Comparison of ENCODE assay signal across 39 cellular contexts in genomic region chr1:153305682-153306081, GRCh38. TPM values are rescaled to one million over a fixed set of nuclear protein-coding genes. Genes with fewer than 3 reads are reported as not detected.
"Had no signal": no experiment of that assay in that cellular context is flagged by ENCODE, and none has a peak within 500 bp of the region (broad histone marks: within the 10 kb centered on the region; RNA-seq: fewer than 3 reads in every experiment).

No MANE protein-coding gene starts in this region.

- H3K27ac ChIP-seq: ascending aorta, cardiac muscle cell, VCaP had no signal

- H3K4me1 ChIP-seq: ascending aorta had no signal

- H3K36me3 ChIP-seq: ascending aorta, cardiac muscle cell had no signal

- H3K4me3 ChIP-seq: ascending aorta, cardiac muscle cell had no signal

- H3K27ac Mint-ChIP-seq: activated B cell treated with CpG ODN at 0.5 μM for 24 hours; activated CD4-positive, alpha-beta memory T cell treated with anti-CD3 and anti-CD28 coated beads, Interleukin-2, amount 10 ng/mL, durations not matched to agents 7 days and 5 days; activated CD4-positive, alpha-beta T cell treated with anti-CD3 and anti-CD28 coated beads, Interleukin-2, amount 10 ng/mL, durations not matched to agents 24 days and 14 days; activated CD8-positive, alpha-beta memory T cell treated with anti-CD3 and anti-CD28 coated beads, Interleukin-2, amount 10 ng/mL, durations not matched to agents 7 days and 5 days; activated CD8-positive, alpha-beta T cell treated with anti-CD3 and anti-CD28 coated beads, Interleukin-2, amount 10 ng/mL, durations not matched to agents 7 days and 5 days; activated naive CD4-positive, alpha-beta T cell treated with anti-CD3 and anti-CD28 coated beads, Interleukin-2, amount 10 ng/mL, durations not matched to agents 7 days and 5 days; activated naive CD4-positive, alpha-beta T cell treated with anti-CD3 and anti-CD28 coated beads, Interleukin-2, amount 50 U/mL, for 24 hours; activated naive CD8-positive, alpha-beta T cell; activated naive CD8-positive, alpha-beta T cell treated with anti-CD3 and anti-CD28 coated beads, Interleukin-2, amount 10 ng/mL, durations not matched to agents 7 days and 5 days; activated naive CD8-positive, alpha-beta T cell treated with anti-CD3 and anti-CD28 coated beads, Interleukin-2, amount 50 U/mL, for 24 hours; activated T-cell treated with anti-CD3 and anti-CD28 coated beads, Interleukin-2, amount 50 U/mL, for 24 hours; activated T-helper 2 cell treated with anti-CD3 and anti-CD28 coated beads, Interferon-gamma antibody, Interleukin-2, Interleukin-4, amounts not matched to agents 10 μg/mL and 5 μg/mL and 100 μg/mL, durations not matched to agents 14 hours and 24 hours and 36 hours; brain; T-helper 1 cell treated with Interleukin-12 subunit alpha and Interleukin-12 subunit beta and Interleukin-4 antibody, amounts not matched to agents 30 μg/mL and 1 μg/mL, for 36 hours; T-helper 2 cell treated with Interferon-gamma antibody and Interleukin-4, amounts not matched to agents 5 μg/mL and 100 μg/mL, for 36 hours had no signal

- H3K27me3 ChIP-seq: ascending aorta had no signal

- H3K4me3 Mint-ChIP-seq: activated B cell treated with CpG ODN at 0.5 μM for 24 hours; activated CD4-positive, alpha-beta memory T cell treated with anti-CD3 and anti-CD28 coated beads, Interleukin-2, amount 10 ng/mL, durations not matched to agents 7 days and 5 days; activated CD4-positive, alpha-beta T cell treated with anti-CD3 and anti-CD28 coated beads, Interleukin-2, amount 10 ng/mL, durations not matched to agents 24 days and 14 days; activated CD8-positive, alpha-beta memory T cell treated with anti-CD3 and anti-CD28 coated beads, Interleukin-2, amount 10 ng/mL, durations not matched to agents 7 days and 5 days; activated CD8-positive, alpha-beta T cell treated with anti-CD3 and anti-CD28 coated beads, Interleukin-2, amount 10 ng/mL, durations not matched to agents 7 days and 5 days; activated naive CD4-positive, alpha-beta T cell treated with anti-CD3 and anti-CD28 coated beads, Interleukin-2, amount 10 ng/mL, durations not matched to agents 7 days and 5 days; activated naive CD4-positive, alpha-beta T cell treated with anti-CD3 and anti-CD28 coated beads, Interleukin-2, amount 50 U/mL, for 24 hours; activated naive CD8-positive, alpha-beta T cell; activated naive CD8-positive, alpha-beta T cell treated with anti-CD3 and anti-CD28 coated beads, Interleukin-2, amount 10 ng/mL, durations not matched to agents 7 days and 5 days; activated naive CD8-positive, alpha-beta T cell treated with anti-CD3 and anti-CD28 coated beads, Interleukin-2, amount 50 U/mL, for 24 hours; activated T-cell treated with anti-CD3 and anti-CD28 coated beads, Interleukin-2, amount 50 U/mL, for 24 hours; brain; central memory CD8-positive, alpha-beta T cell; T-helper 1 cell treated with Interleukin-12 subunit alpha and Interleukin-12 subunit beta and Interleukin-4 antibody, amounts not matched to agents 30 μg/mL and 1 μg/mL, for 36 hours; T-helper 2 cell treated with Interferon-gamma antibody and Interleukin-4, amounts not matched to agents 5 μg/mL and 100 μg/mL, for 36 hours had no signal

- H3K36me3 Mint-ChIP-seq: activated CD8-positive, alpha-beta memory T cell treated with anti-CD3 and anti-CD28 coated beads, Interleukin-2, amount 10 ng/mL, durations not matched to agents 7 days and 5 days; activated naive CD4-positive, alpha-beta T cell treated with anti-CD3 and anti-CD28 coated beads, Interleukin-2, amount 10 ng/mL, durations not matched to agents 7 days and 5 days; activated naive CD4-positive, alpha-beta T cell treated with anti-CD3 and anti-CD28 coated beads, Interleukin-2, amount 50 U/mL, for 24 hours; activated naive CD8-positive, alpha-beta T cell; activated naive CD8-positive, alpha-beta T cell treated with anti-CD3 and anti-CD28 coated beads, Interleukin-2, amount 10 ng/mL, durations not matched to agents 7 days and 5 days; brain had no signal

- DNase-seq: activated B cell treated with CpG ODN at 0.5 μM for 24 hours; activated CD4-positive, alpha-beta memory T cell treated with anti-CD3 and anti-CD28 coated beads, Interleukin-2, amount 10 ng/mL, durations not matched to agents 7 days and 5 days; activated CD4-positive, alpha-beta T cell treated with anti-CD3 and anti-CD28 coated beads for 4 hours; activated CD4-positive, alpha-beta T cell treated with anti-CD3 and anti-CD28 coated beads, Interleukin-2, amount 10 ng/mL, durations not matched to agents 24 days and 14 days; activated CD4-positive, alpha-beta T cell treated with anti-CD3 and anti-CD28 coated beads, Interleukin-2, amount 50 U/mL, for 1 hour; activated CD4-positive, alpha-beta T cell treated with anti-CD3 and anti-CD28 coated beads, Interleukin-2, amount 50 U/mL, for 48 hours; activated CD4-positive, CD25-positive, alpha-beta regulatory T cell treated with anti-CD3 and anti-CD28 coated beads, Interleukin-2, amount 50 U/mL, for 72 hours; activated CD8-positive, alpha-beta memory T cell treated with anti-CD3 and anti-CD28 coated beads for 24 hours; activated CD8-positive, alpha-beta memory T cell treated with anti-CD3 and anti-CD28 coated beads, Interleukin-2, amount 10 ng/mL, durations not matched to agents 7 days and 5 days; activated CD8-positive, alpha-beta memory T cell treated with anti-CD3 and anti-CD28 coated beads, Interleukin-2, amount 50 U/mL, for 48 hours; activated CD8-positive, alpha-beta T cell treated with anti-CD3 and anti-CD28 coated beads, Interleukin-2, amount 10 ng/mL, durations not matched to agents 7 days and 5 days; activated effector memory CD4-positive, alpha-beta T cell treated with Interleukin-2 at 50 U/mL for 16 hours; activated gamma-delta T cell; activated naive CD4-positive, alpha-beta T cell treated with anti-CD3 and anti-CD28 coated beads, Interleukin-2, amount 10 ng/mL, durations not matched to agents 7 days and 5 days; activated naive CD4-positive, alpha-beta T cell treated with Interleukin-2 at 50 U/mL for 16 hours; activated naive CD8-positive, alpha-beta T cell treated with anti-CD3 and anti-CD28 coated beads, Interleukin-2, amount 10 ng/mL, durations not matched to agents 7 days and 5 days; activated naive CD8-positive, alpha-beta T cell treated with anti-CD3 and anti-CD28 coated beads, Interleukin-2, amount 50 U/mL, for 24 hours; activated T-cell treated with anti-CD3 and anti-CD28 coated beads, Interleukin-2, amount 50 U/mL, for 24 hours; activated T-cell treated with anti-CD3 and anti-CD28 coated beads, Interleukin-2, amount 50 U/mL, for 48 hours; amygdala; anterior cingulate cortex; caudate nucleus; cerebellar nuclear complex; T-helper 1 cell; T-helper 2 cell; T-helper 9 cell had no signal

- H3K9me3 ChIP-seq: ascending aorta had no signal

- H3K4me1 Mint-ChIP-seq: activated B cell treated with CpG ODN at 0.5 μM for 24 hours; activated CD4-positive, alpha-beta memory T cell treated with anti-CD3 and anti-CD28 coated beads, Interleukin-2, amount 10 ng/mL, durations not matched to agents 7 days and 5 days; activated CD4-positive, alpha-beta T cell treated with anti-CD3 and anti-CD28 coated beads, Interleukin-2, amount 10 ng/mL, durations not matched to agents 24 days and 14 days; activated CD8-positive, alpha-beta memory T cell treated with anti-CD3 and anti-CD28 coated beads, Interleukin-2, amount 10 ng/mL, durations not matched to agents 7 days and 5 days; activated naive CD4-positive, alpha-beta T cell treated with anti-CD3 and anti-CD28 coated beads, Interleukin-2, amount 10 ng/mL, durations not matched to agents 7 days and 5 days; activated naive CD4-positive, alpha-beta T cell treated with anti-CD3 and anti-CD28 coated beads, Interleukin-2, amount 50 U/mL, for 24 hours; activated naive CD8-positive, alpha-beta T cell treated with anti-CD3 and anti-CD28 coated beads, Interleukin-2, amount 10 ng/mL, durations not matched to agents 7 days and 5 days; activated naive CD8-positive, alpha-beta T cell treated with anti-CD3 and anti-CD28 coated beads, Interleukin-2, amount 50 U/mL, for 24 hours; brain; central memory CD8-positive, alpha-beta T cell had no signal

- ATAC-seq: activated CD8-positive, alpha-beta memory T cell treated with anti-CD3 and anti-CD28 coated beads, Interleukin-2, amount 10 ng/mL, durations not matched to agents 7 days and 5 days; activated CD8-positive, alpha-beta T cell treated with anti-CD3 and anti-CD28 coated beads, Interleukin-2, amount 10 ng/mL, durations not matched to agents 7 days and 5 days; activated naive CD8-positive, alpha-beta T cell treated with anti-CD3 and anti-CD28 coated beads, Interleukin-2, amount 50 U/mL, for 24 hours had no signal

- H3K9me3 Mint-ChIP-seq: activated B cell treated with CpG ODN at 0.5 μM for 24 hours; activated CD4-positive, alpha-beta memory T cell treated with anti-CD3 and anti-CD28 coated beads, Interleukin-2, amount 10 ng/mL, durations not matched to agents 7 days and 5 days; activated CD4-positive, alpha-beta T cell treated with anti-CD3 and anti-CD28 coated beads, Interleukin-2, amount 10 ng/mL, durations not matched to agents 24 days and 14 days; activated naive CD4-positive, alpha-beta T cell treated with anti-CD3 and anti-CD28 coated beads, Interleukin-2, amount 10 ng/mL, durations not matched to agents 7 days and 5 days; activated naive CD4-positive, alpha-beta T cell treated with anti-CD3 and anti-CD28 coated beads, Interleukin-2, amount 50 U/mL, for 24 hours; activated naive CD8-positive, alpha-beta T cell treated with anti-CD3 and anti-CD28 coated beads, Interleukin-2, amount 10 ng/mL, durations not matched to agents 7 days and 5 days; activated naive CD8-positive, alpha-beta T cell treated with anti-CD3 and anti-CD28 coated beads, Interleukin-2, amount 50 U/mL, for 24 hours; activated T-cell treated with anti-CD3 and anti-CD28 coated beads, Interleukin-2, amount 50 U/mL, for 24 hours; activated T-helper 2 cell treated with anti-CD3 and anti-CD28 coated beads, Interferon-gamma antibody, Interleukin-2, Interleukin-4, amounts not matched to agents 10 μg/mL and 5 μg/mL and 100 μg/mL, durations not matched to agents 14 hours and 24 hours and 36 hours; brain; central memory CD8-positive, alpha-beta T cell; T-helper 1 cell treated with Interleukin-12 subunit alpha and Interleukin-12 subunit beta and Interleukin-4 antibody, amounts not matched to agents 30 μg/mL and 1 μg/mL, for 36 hours; T-helper 2 cell treated with Interferon-gamma antibody and Interleukin-4, amounts not matched to agents 5 μg/mL and 100 μg/mL, for 36 hours had no signal

RNA-seq across cellular contexts. Expression of gene PGLYRP3, which starts 7.1 kb away (rescaled TPM):
- total RNA-seq: activated B cell treated with CpG ODN at 0.5 μM for 24 hours; activated CD4-positive, alpha-beta memory T cell treated with anti-CD3 and anti-CD28 coated beads, Interleukin-2, amount 10 ng/mL, durations not matched to agents 7 days and 5 days; activated CD4-positive, alpha-beta T cell treated with anti-CD3 and anti-CD28 coated beads, Interleukin-2, amount 10 ng/mL, durations not matched to agents 24 days and 14 days; activated CD8-positive, alpha-beta memory T cell treated with anti-CD3 and anti-CD28 coated beads, Interleukin-2, amount 10 ng/mL, durations not matched to agents 7 days and 5 days; activated CD8-positive, alpha-beta T cell treated with anti-CD3 and anti-CD28 coated beads, Interleukin-2, amount 10 ng/mL, durations not matched to agents 7 days and 5 days; activated naive CD8-positive, alpha-beta T cell treated with anti-CD3 and anti-CD28 coated beads, Interleukin-2, amount 10 ng/mL, durations not matched to agents 7 days and 5 days; activated T-helper 2 cell treated with anti-CD3 and anti-CD28 coated beads, Interferon-gamma antibody, Interleukin-2, Interleukin-4, amounts not matched to agents 10 μg/mL and 5 μg/mL and 100 μg/mL, durations not matched to agents 14 hours and 24 hours and 36 hours; ascending aorta; cardiac muscle cell; chondrocyte had no signal
- polyA plus RNA-seq: adipose tissue, cardiac muscle cell had no signal

RNA-seq across cellular contexts. Expression of gene PGLYRP4, which starts 43.0 kb away (rescaled TPM):
- total RNA-seq: activated B cell treated with CpG ODN at 0.5 μM for 24 hours; activated CD4-positive, alpha-beta memory T cell treated with anti-CD3 and anti-CD28 coated beads, Interleukin-2, amount 10 ng/mL, durations not matched to agents 7 days and 5 days; activated CD4-positive, alpha-beta T cell treated with anti-CD3 and anti-CD28 coated beads, Interleukin-2, amount 10 ng/mL, durations not matched to agents 24 days and 14 days; activated CD8-positive, alpha-beta memory T cell treated with anti-CD3 and anti-CD28 coated beads, Interleukin-2, amount 10 ng/mL, durations not matched to agents 7 days and 5 days; activated CD8-positive, alpha-beta T cell treated with anti-CD3 and anti-CD28 coated beads, Interleukin-2, amount 10 ng/mL, durations not matched to agents 7 days and 5 days; activated naive CD8-positive, alpha-beta T cell treated with anti-CD3 and anti-CD28 coated beads, Interleukin-2, amount 10 ng/mL, durations not matched to agents 7 days and 5 days; activated T-helper 2 cell treated with anti-CD3 and anti-CD28 coated beads, Interferon-gamma antibody, Interleukin-2, Interleukin-4, amounts not matched to agents 10 μg/mL and 5 μg/mL and 100 μg/mL, durations not matched to agents 14 hours and 24 hours and 36 hours; ascending aorta; bronchial epithelial cell; cardiac muscle cell; chondrocyte had no signal
- polyA plus RNA-seq: adipose tissue had no signal

RNA-seq across cellular contexts. Expression of gene LORICRIN, which starts 46.2 kb away (rescaled TPM):
- total RNA-seq: activated CD4-positive, alpha-beta memory T cell treated with anti-CD3 and anti-CD28 coated beads, Interleukin-2, amount 10 ng/mL, durations not matched to agents 7 days and 5 days; activated CD4-positive, alpha-beta T cell treated with anti-CD3 and anti-CD28 coated beads, Interleukin-2, amount 10 ng/mL, durations not matched to agents 24 days and 14 days; activated CD8-positive, alpha-beta memory T cell treated with anti-CD3 and anti-CD28 coated beads, Interleukin-2, amount 10 ng/mL, durations not matched to agents 7 days and 5 days; activated CD8-positive, alpha-beta T cell treated with anti-CD3 and anti-CD28 coated beads, Interleukin-2, amount 10 ng/mL, durations not matched to agents 7 days and 5 days; activated naive CD8-positive, alpha-beta T cell treated with anti-CD3 and anti-CD28 coated beads, Interleukin-2, amount 10 ng/mL, durations not matched to agents 7 days and 5 days; activated T-helper 2 cell treated with anti-CD3 and anti-CD28 coated beads, Interferon-gamma antibody, Interleukin-2, Interleukin-4, amounts not matched to agents 10 μg/mL and 5 μg/mL and 100 μg/mL, durations not matched to agents 14 hours and 24 hours and 36 hours; ascending aorta; bronchial epithelial cell; cardiac muscle cell; chondrocyte had no signal
- polyA plus RNA-seq: adipose tissue, cardiac muscle cell had no signal

RNA-seq across cellular contexts. Expression of gene S100A9, which starts 52.0 kb away (rescaled TPM):
- total RNA-seq: activated CD4-positive, alpha-beta T cell treated with anti-CD3 and anti-CD28 coated beads, Interleukin-2, amount 10 ng/mL, durations not matched to agents 24 days and 14 days; activated CD8-positive, alpha-beta memory T cell treated with anti-CD3 and anti-CD28 coated beads, Interleukin-2, amount 10 ng/mL, durations not matched to agents 7 days and 5 days; activated CD8-positive, alpha-beta T cell treated with anti-CD3 and anti-CD28 coated beads, Interleukin-2, amount 10 ng/mL, durations not matched to agents 7 days and 5 days; activated T-helper 2 cell treated with anti-CD3 and anti-CD28 coated beads, Interferon-gamma antibody, Interleukin-2, Interleukin-4, amounts not matched to agents 10 μg/mL and 5 μg/mL and 100 μg/mL, durations not matched to agents 14 hours and 24 hours and 36 hours; chondrocyte had no signal
- polyA plus RNA-seq: cardiac muscle cell had no signal
